Comparison of ENCODE assay signal across 23 cellular contexts in genomic region chr9:120593250-120593954, GRCh38. TPM values are rescaled to one million over a fixed set of nuclear protein-coding genes. Genes with fewer than 3 reads are reported as not detected.
DNase-seq lines count a peak whose midpoint lies in the region; ATAC-seq, FAIRE-seq and TF ChIP-seq lines count a peak whose summit lies in the region.
"Had no signal": no experiment of that assay in that cellular context is flagged by ENCODE, and none has a peak within 500 bp of the region (broad histone marks: within the 10 kb centered on the region; RNA-seq: fewer than 3 reads in every experiment).

No MANE protein-coding gene starts in this region.

- no peaks in the 10 kb centered on the region for H3K79me2 ChIP-seq in HepG2 (ENCODE audit: insufficient read depth, low read length)
- H3K79me2 ChIP-seq in osteoblast (ENCODE audit: insufficient read depth, low read length) = no peaks in the 10 kb centered on the region

- POLR2A ChIA-PET in HepG2 (lab: Yijun Ruan, JAX) = interaction anchor here (0.9 to 1.8 kb wide), 3 partner anchors 14 to 117 kb away, joined by 3 to 6 read pairs (median 3); partner anchors contain the start of gene CDK5RAP2

- CTCF ChIA-PET in HepG2 (lab: Yijun Ruan, JAX; ENCODE audit: low intra/inter-chr PET ratio, low total read pairs) = no interaction called here

- no peak overlapping the region for H3K9ac ChIP-seq in HepG2 (ENCODE audit: insufficient read depth, low read depth, low read length)
- H3K9ac ChIP-seq: BLaER1 treated with 17β-estradiol and CSF1 and Interleukin-3, amounts not matched to agents 10 nM and 100 nM; GM23248 had no signal

- ATAC-seq in HepG2 (peak; percentile 90), right lobe of liver (no peak)

- DNase-seq in HepG2 (ENCODE audit: low spot score) = no peak
- no peak for DNase-seq in right lobe of liver
- peak; percentile 42 for DNase-seq in foreskin melanocyte
- peak; percentile 3 for DNase-seq in osteoblast (ENCODE audit: insufficient read length, low spot score, missing footprints)
- no peak for DNase-seq in activated gamma-delta T cell (lab: John Stamatoyannopoulos, UW)
- DNase-seq in GM13977 (ENCODE audit: low spot score) = no peak
- DNase-seq: 8988T; ACHN; AML-193; BE2C; CD4-positive, alpha-beta T cell; CD8-positive, alpha-beta memory T cell; DMS53; DMS79 treated with DMSO at 0.1 percent for 48 hours; GF-D8; GM23248; H7; HCEC 1CT had no signal

- intact Hi-C loops in HepG2 (cut with micrococcal nuclease; ENCODE audit: unreplicated experiment) = no loop called here
- intact Hi-C loops in right lobe of liver (cut with DNase I) = no loop called here

- H3K27ac ChIP-seq in HepG2 (ENCODE audit: extremely low read length, insufficient read depth, low read length) = no peak overlapping the region
- H3K27ac ChIP-seq in right lobe of liver = no peak overlapping the region
- no peak overlapping the region for H3K27ac ChIP-seq in osteoblast (ENCODE audit: low read depth, low read length)
- H3K27ac ChIP-seq: A549; BLaER1 treated with 17β-estradiol and CSF1 and Interleukin-3, amounts not matched to agents 10 nM and 100 nM; GM23248 had no signal

- H2AFZ ChIP-seq in HepG2 (ENCODE audit: low read length) = no peak overlapping the region
- H2AFZ ChIP-seq in osteoblast (ENCODE audit: low read length) = no peak overlapping the region
- H2AFZ ChIP-seq: GM23248 had no signal

- H3K36me3 ChIP-seq in HepG2 (replicated peaks in 1 of 2; ENCODE audit: control insufficient read depth in 1 of 2, insufficient read depth in 2 of 2, low read length in 2 of 2) (no peaks in the 10 kb centered on the region), right lobe of liver (no peaks in the 10 kb centered on the region), osteoblast (ENCODE audit: insufficient read depth, low read length) (no peaks in the 10 kb centered on the region)
- H3K36me3 ChIP-seq: BE2C; BLaER1 treated with 17β-estradiol and CSF1 and Interleukin-3, amounts not matched to agents 10 nM and 100 nM had no signal

- TF ChIP-seq EP300 in HepG2 (IDR thresholded peaks at IDR 0.05; ENCODE audit: low read depth in 2 of 2, low read length in 2 of 2) = no peak
- no peak for TF ChIP-seq EP300 in HepG2 (CRISPR knock-in tag; IDR thresholded peaks at IDR 0.05; ENCODE audit: borderline replicate concordance)

- BruUV-seq in HepG2 (replicated peaks; lab: Mats Ljungman, UMichigan) = no TSS peak

- FAIRE-seq in HepG2 (lab: Jason Lieb, UNC) = peak; percentile 77
- FAIRE-seq: A549, GM12892, GM19239, H1 had no signal

- in situ Hi-C loops in HepG2 (cut with HindIII; ENCODE audit: extremely low pct_ligation_motif_present, low pct_unique_long_range_greater_than_20kb) = no loop called here
- in situ Hi-C loops in GM13977 (cut with MboI; ENCODE audit: low pct_unique_long_range_greater_than_20kb, low sequenced_read_pairs, unreplicated experiment) = no loop called here

- peaks cover 24% of the 10 kb centered on the region for H3K4me1 ChIP-seq in HepG2 (ENCODE audit: insufficient read depth, low read length)
- no peaks in the 10 kb centered on the region for H3K4me1 ChIP-seq in right lobe of liver
- no peaks in the 10 kb centered on the region for H3K4me1 ChIP-seq in osteoblast (ENCODE audit: insufficient read depth, low read length)
- H3K4me1 ChIP-seq: A549, BE2C had no signal

- H3K9me3 ChIP-seq in HepG2 (ENCODE audit: low read length) = no peaks in the 10 kb centered on the region
- no peaks in the 10 kb centered on the region for H3K9me3 ChIP-seq in right lobe of liver
- H3K9me3 ChIP-seq in osteoblast (ENCODE audit: low read depth, low read length) = no peaks in the 10 kb centered on the region
- H3K9me3 ChIP-seq: A549, BE2C had no signal

- H3K4me3 ChIP-seq in HepG2 (replicated peaks in 1 of 3; ENCODE audit: insufficient read depth in 1 of 3, low read depth in 2 of 3, low read length in 3 of 3) = no peak overlapping the region
- H3K4me3 ChIP-seq in right lobe of liver = no peak overlapping the region
- no peak overlapping the region for H3K4me3 ChIP-seq in osteoblast (ENCODE audit: insufficient read depth, low read length)
- H3K4me3 ChIP-seq: A549; BLaER1 treated with 17β-estradiol and CSF1 and Interleukin-3, amounts not matched to agents 10 nM and 100 nM; GM23248 had no signal

- TF ChIP-seq POLR2A in HepG2 (IDR thresholded peaks at IDR 0.05; ENCODE audit: insufficient read depth in 1 of 2, low read depth in 2 of 2, low read length in 2 of 2) = no peak
- TF ChIP-seq POLR2A in right lobe of liver (IDR thresholded peaks at IDR 0.05) = no peak

- H4K20me1 ChIP-seq in HepG2 (ENCODE audit: insufficient read depth, low read length) (no peaks in the 10 kb centered on the region), osteoblast (ENCODE audit: insufficient read depth, low read length) (no peaks in the 10 kb centered on the region)
- H4K20me1 ChIP-seq: BLaER1 treated with 17β-estradiol and CSF1 and Interleukin-3, amounts not matched to agents 10 nM and 100 nM had no signal

- H3K4me2 ChIP-seq in HepG2 (ENCODE audit: low read depth, low read length) (0 out of 2 replicates have a peak overlapping the region, but pooled peaks have one; percentile 21), osteoblast (ENCODE audit: insufficient read depth, low read length) (no peak overlapping the region)
- H3K4me2 ChIP-seq: A549; BLaER1 treated with 17β-estradiol and CSF1 and Interleukin-3, amounts not matched to agents 10 nM and 100 nM had no signal

- no peaks in the 10 kb centered on the region for H3K27me3 ChIP-seq in HepG2 (ENCODE audit: control insufficient read depth in 1 of 2, insufficient read depth in 2 of 2, low read length in 2 of 2)
- no peaks in the 10 kb centered on the region for H3K27me3 ChIP-seq in right lobe of liver
- H3K27me3 ChIP-seq in osteoblast (ENCODE audit: insufficient read depth, low read length) = no peaks in the 10 kb centered on the region
- H3K27me3 ChIP-seq: BE2C; BLaER1 treated with 17β-estradiol and CSF1 and Interleukin-3, amounts not matched to agents 10 nM and 100 nM had no signal

- TF ChIP-seq RAD21 in HepG2 (CRISPR knock-in tag; IDR thresholded peaks at IDR 0.05) = no peak

- TF ChIP-seq CTCF in HepG2 (CRISPR knock-in tag; IDR thresholded peaks at IDR 0.05) (no peak), right lobe of liver (IDR thresholded peaks at IDR 0.05) (no peak), osteoblast (IDR thresholded peaks at IDR 0.05; ENCODE audit: extremely low read depth, low read depth, low read length) (no peak), GM13977 (IDR thresholded peaks at IDR 0.05; ENCODE audit: extremely low read depth, insufficient read depth, missing control alignments) (no peak)

- WGBS in HepG2 (ENCODE audit: low lambda C conversion rate) = 1% methylated on average over 3 of the region's 5 CpGs
- 57% methylated on average over 2 of the region's 5 CpGs for WGBS in right lobe of liver (ENCODE audit: insufficient coverage, low coverage, low lambda C conversion rate, missing lambda C conversion rate)

TF ChIP-seq in HepG2, 621 proteins besides CTCF, POLR2A, EP300 and RAD21 (continues in another document):
- TF ChIP-seq ZKSCAN5 (CRISPR knock-in tag; IDR thresholded peaks at IDR 0.05) (no peak), ZNF629 (CRISPR knock-in tag; conservative IDR thresholded peaks at IDR 0.05) (no peak), ZNF550 (CRISPR knock-in tag; IDR thresholded peaks at IDR 0.05; ENCODE audit: borderline replicate concordance) (no peak), POLR2G (IDR thresholded peaks at IDR 0.05; ENCODE audit: low read depth, low read length) (no peak), ZNF691 (CRISPR knock-in tag; IDR thresholded peaks at IDR 0.05; ENCODE audit: borderline replicate concordance, low read depth) (no peak), NCOA5 (CRISPR knock-in tag; IDR thresholded peaks at IDR 0.05) (no peak), SATB2 (CRISPR knock-in tag; IDR thresholded peaks at IDR 0.05) (no peak)

RNA-seq across cellular contexts. Expression of gene CDK5RAP2, which starts 13.4 kb away (rescaled TPM):
- total RNA-seq in HepG2 (2016; rRNA removed; fragmentation: Illumina TruSeq; extraction: Trizol) (42.2 and 65.9 TPM in 2 replicates), right lobe of liver (10 to 100 TPM; 25.9 to 61.6 (median 34.7) TPM), osteoblast (52.2 and 59.7 TPM in 2 replicates)
- total RNA-seq in HepG2 (2016; cell fraction: cytosol; rRNA removed; fragmentation: Illumina TruSeq; extraction: Trizol; ENCODE audit: low read depth) = 40.8 and 45.6 TPM in 2 replicates
- 45.8 and 62.7 TPM in 2 replicates for total RNA-seq in HepG2 (2016; cell fraction: insoluble cytoplasmic fraction; rRNA removed; fragmentation: Illumina TruSeq; extraction: Trizol)
- total RNA-seq in HepG2 (2016; cell fraction: membrane; rRNA removed; fragmentation: Illumina TruSeq; extraction: Trizol) = 28.2 and 29.4 TPM in 2 replicates
- total RNA-seq in HepG2 (2016; cell fraction: nucleus; rRNA removed; fragmentation: Illumina TruSeq; extraction: Trizol) = 78.0 and 81.7 TPM in 2 replicates
- 29.5 and 31.8 TPM in 2 replicates for polyA plus RNA-seq in HepG2 (2011; rRNA removed)
- 22.3 TPM in 2 replicates for polyA plus RNA-seq in HepG2 (2011; cell fraction: cytosol; rRNA removed)
- 79.7 and 82.1 TPM in 2 replicates for polyA plus RNA-seq in HepG2 (2011; cell fraction: nucleus; rRNA removed)
- 31.0 and 35.4 TPM in 2 replicates for polyA plus RNA-seq in HepG2 (2012)
- 7.7 and 8.0 TPM in 2 replicates for polyA plus RNA-seq in HepG2 (2016; cell fraction: cytosol; fragmentation: Illumina TruSeq; extraction: Trizol; ENCODE audit: low read depth)
- 62.0 and 62.2 TPM in 2 replicates for polyA plus RNA-seq in HepG2 (2016; cell fraction: insoluble cytoplasmic fraction; fragmentation: Illumina TruSeq; extraction: Trizol; ENCODE audit: low read depth)
- polyA plus RNA-seq in HepG2 (2016; cell fraction: membrane; fragmentation: Illumina TruSeq; extraction: Trizol; ENCODE audit: low read depth) = 11.5 and 12.3 TPM in 2 replicates
- polyA plus RNA-seq in HepG2 (2016; cell fraction: nucleus; fragmentation: Illumina TruSeq; extraction: Trizol; ENCODE audit: insufficient read depth, low read depth) = 105 and 120 TPM in 2 replicates
- 47.2 and 114 TPM in 2 replicates for polyA minus RNA-seq in HepG2 (2011; rRNA and poly(A)+ RNA removed; ENCODE audit: low replicate concordance)
- 17.3 and 18.9 TPM in 2 replicates for polyA minus RNA-seq in HepG2 (2011; cell fraction: cytosol; rRNA and poly(A)+ RNA removed)
- 106 and 114 TPM in 2 replicates for polyA minus RNA-seq in HepG2 (2011; cell fraction: nucleus; rRNA and poly(A)+ RNA removed)

Comparison
In these comparisons a context has a peak if more than half of its experiments do, and no peak if none do; other contexts are left out.
1. DNase-seq: peak in foreskin melanocyte (single experiment) and osteoblast (single experiment); none in HepG2 (single experiment), right lobe of liver (0 of 3), activated gamma-delta T cell (single experiment) and GM13977 (single experiment).